Comparison of ENCODE assay signal across 16 cellular contexts in the genomic region with DNA sequence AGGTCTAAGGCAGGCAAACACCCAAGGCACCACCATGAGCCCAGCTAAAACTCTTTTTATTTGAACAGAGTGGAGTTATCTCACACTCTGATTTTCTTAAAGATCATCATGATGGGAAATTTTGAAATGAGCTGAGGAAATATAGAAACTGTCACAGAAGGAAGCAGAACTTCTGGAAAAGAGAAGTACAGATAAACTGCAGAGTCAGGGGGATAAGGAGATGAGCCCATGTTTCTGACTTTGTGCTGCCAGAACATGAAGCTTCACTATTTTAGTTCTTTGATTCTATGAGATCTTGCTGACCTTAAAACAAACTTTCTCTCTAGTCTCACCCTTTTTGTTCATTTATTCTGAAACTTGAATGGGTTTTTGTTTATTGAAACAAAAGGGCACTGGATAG.
"Had no signal": no experiment of that assay in that cellular context is flagged by ENCODE, and none has a peak within 500 bp of the region (broad histone marks: within the 10 kb centered on the region; RNA-seq: fewer than 3 reads in every experiment).

No MANE protein-coding gene starts in this region.

- H3K4me3 ChIP-seq: dorsolateral prefrontal cortex, esophagus squamous epithelium, heart left ventricle, prostate gland, sigmoid colon had no signal

- H3K36me3 ChIP-seq: brain microvascular endothelial cell, esophagus squamous epithelium, heart left ventricle, prostate gland, sigmoid colon had no signal

- H3K4me1 ChIP-seq: esophagus squamous epithelium, prostate gland, sigmoid colon had no signal

- DNase-seq: activated CD4-positive, alpha-beta T cell treated with anti-CD3 and anti-CD28 coated beads, Interleukin-2, amount 50 U/mL, for 4 hours; activated CD4-positive, CD25-positive, alpha-beta regulatory T cell treated with anti-CD3 and anti-CD28 coated beads, Interleukin-2, amount 50 U/mL, for 72 hours; activated effector memory CD4-positive, alpha-beta T cell treated with anti-CD3 and anti-CD28 coated beads, Interleukin-2, amount 50 U/mL, for 16 hours; activated T-cell treated with anti-CD3 and anti-CD28 coated beads, Interleukin-2, amount 50 U/mL, for 24 hours; brain microvascular endothelial cell; cerebellar nuclear complex; dorsolateral prefrontal cortex; esophagus squamous epithelium; foreskin fibroblast; heart left ventricle; islet precursor cell; sigmoid colon; stimulated activated CD4-positive, alpha-beta T cell treated with anti-CD3 and anti-CD28 coated beads, Interleukin-2, amount 100 ng/mL, for 24 hours; substantia nigra; trophoblast cell had no signal

- H3K27ac ChIP-seq: brain microvascular endothelial cell, esophagus squamous epithelium, prostate gland, sigmoid colon had no signal

- H3K9me3 ChIP-seq: esophagus squamous epithelium, prostate gland, sigmoid colon had no signal

- H3K27me3 ChIP-seq: brain microvascular endothelial cell, dorsolateral prefrontal cortex, esophagus squamous epithelium, heart left ventricle, sigmoid colon had no signal
